In genomic region chr6:33717857-33718552, GRCh38 we compare ENCODE assay signal across 16 cellular contexts. TPM values are rescaled to one million over a fixed set of nuclear protein-coding genes. Genes with fewer than 3 reads are reported as not detected.
DNase-seq lines count a peak whose midpoint lies in the region; ATAC-seq, FAIRE-seq and TF ChIP-seq lines count a peak whose summit lies in the region.
"Had no signal": no experiment of that assay in that cellular context is flagged by ENCODE, and none has a peak within 500 bp of the region (broad histone marks: within the 10 kb centered on the region; RNA-seq: fewer than 3 reads in every experiment).

No MANE protein-coding gene starts in this region.

- 43 to 58% (median 46%) methylated on average over 9 of the region's 9 CpGs for WGBS in heart left ventricle, 4 donors
- WGBS in prostate gland, result 8% methylated on average over 9 of the region's 9 CpGs

- ATAC-seq in heart left ventricle (peak in 2 of 4 donors; percentile 5 to 24), HG03045 (IDR thresholded peaks at IDR 0.05; ENCODE audit: unreplicated experiment) (no peak), HG03571 (IDR thresholded peaks at IDR 0.05; ENCODE audit: unreplicated experiment) (no peak)
- ATAC-seq: A549 had no signal

- H3K27me3 ChIP-seq in heart left ventricle (peaks cover 0 to 5% (median 0%) of the 10 kb centered on the region in 9 donors), prostate gland (replicated peaks; ENCODE audit: insufficient read depth) (no peaks in the 10 kb centered on the region), vagina (no peaks in the 10 kb centered on the region)
- H3K27me3 ChIP-seq: dorsolateral prefrontal cortex had no signal

- H3K36me3 ChIP-seq in heart left ventricle, result peaks cover 0 to 20% (median 0%) of the 10 kb centered on the region in 9 donors
- no peaks in the 10 kb centered on the region for H3K36me3 ChIP-seq in prostate gland
- H3K36me3 ChIP-seq in vagina, result no peaks in the 10 kb centered on the region

- H3K4me1 ChIP-seq in heart left ventricle (peaks cover 0 to 26% (median 6%) of the 10 kb centered on the region in 12 donors), prostate gland (replicated peaks) (peaks cover 19% of the 10 kb centered on the region), vagina (peaks cover 27% of the 10 kb centered on the region)
- H3K4me1 ChIP-seq: A549 had no signal

- intact Hi-C loops in heart left ventricle (cut with DNase I), result loop anchor here in 2 of 10 donors (10.0 kb wide), 2 partner anchors 47 to 437 kb away; no protein-coding TSS in a partner anchor
- intact Hi-C loops in prostate gland (cut with DNase I), result no loop called here
- intact Hi-C loops in vagina (cut with DNase I), result no loop called here

- DNase-seq in NCI-H2196 (lab: John Stamatoyannopoulos, UW; ENCODE audit: unreplicated experiment) (peak; percentile 28), NCI-H2196 treated with DMSO at 0.1 percent for 48 hours (lab: John Stamatoyannopoulos, UW; ENCODE audit: unreplicated experiment) (no peak), heart left ventricle (no peak), prostate gland (ENCODE audit: low spot score) (peak; percentile 61), vagina (ENCODE audit: extremely low spot score in 2 of 2) (no peak), RCC 7860 (ENCODE audit: low spot score) (no peak)
- DNase-seq: activated CD4-positive, alpha-beta memory T cell treated with anti-CD3 and anti-CD28 coated beads for 36 hours; dorsolateral prefrontal cortex; GOT3; KG1; NCI-H1694 treated with DMSO at 0.1 percent for 48 hours; RPMI8226; stimulated activated CD4-positive, alpha-beta T cell treated with anti-CD3 and anti-CD28 coated beads, Interleukin-4, amount 100 ng/mL, for 1 hour had no signal

- no peak for TF ChIP-seq CTCF in heart left ventricle (IDR thresholded peaks at IDR 0.05)
- no peak for TF ChIP-seq CTCF in prostate gland (IDR thresholded peaks at IDR 0.05)
- no peak for TF ChIP-seq CTCF in vagina (IDR thresholded peaks at IDR 0.05)

- H3K4me3 ChIP-seq in heart left ventricle, result no peak overlapping the region
- H3K4me3 ChIP-seq in prostate gland, result no peak overlapping the region
- no peak overlapping the region for H3K4me3 ChIP-seq in vagina
- H3K4me3 ChIP-seq: A549, dorsolateral prefrontal cortex had no signal

- peak overlapping the region in 8 of 12 donors; percentile 21 to 77 (median 39) for H3K27ac ChIP-seq in heart left ventricle
- H3K27ac ChIP-seq in prostate gland, result peak overlapping the region; percentile 69 to 76
- H3K27ac ChIP-seq in vagina, result peak overlapping the region; percentile 63
- H3K27ac ChIP-seq: A549 had no signal

- H3K9me3 ChIP-seq in heart left ventricle (no peaks in the 10 kb centered on the region), prostate gland (no peaks in the 10 kb centered on the region), vagina (no peaks in the 10 kb centered on the region)
- H3K9me3 ChIP-seq: A549 had no signal

- no peak for FAIRE-seq in RCC 7860 (lab: Jason Lieb, UNC)
- FAIRE-seq: A549 had no signal

- TF ChIP-seq POLR2A in heart left ventricle (IDR thresholded peaks at IDR 0.05), result no peak
- TF ChIP-seq POLR2A in prostate gland (IDR thresholded peaks at IDR 0.05), result no peak
- TF ChIP-seq POLR2A in vagina (IDR thresholded peaks at IDR 0.05), result no peak

RNA-seq across cellular contexts. Expression of gene UQCC2, which starts 6.5 kb away (rescaled TPM):
- total RNA-seq in heart left ventricle (100 to 1,000 TPM in 8 of 9 donors, 10 to 100 TPM in 1; 88.5 to 298 (median 195) TPM), prostate gland (10 to 100 TPM; 24.5 to 25.7 TPM), vagina (16.2 TPM)
- polyA plus RNA-seq in heart left ventricle, result 100 to 1,000 TPM; 123 to 496 TPM

RNA-seq across cellular contexts. Expression of gene IP6K3, which starts 28.7 kb away (rescaled TPM):
- 10 to 100 TPM; 11.7 to 72.4 (median 30.8) TPM for total RNA-seq in heart left ventricle
- 10 to 100 TPM; 16.9 to 59.2 TPM for polyA plus RNA-seq in heart left ventricle
- total RNA-seq in prostate gland, result 1 to 10 TPM; 2.5 to 3.1 TPM
- 1.5 TPM for total RNA-seq in vagina
- total RNA-seq: activated CD4-positive, alpha-beta memory T cell treated with anti-CD3 and anti-CD28 coated beads for 36 hours had no signal

Comparison
In these comparisons a context has a peak if more than half of its experiments do, and no peak if none do; other contexts are left out.
1. DNase-seq: peak in NCI-H2196 (single experiment) and prostate gland (single experiment); none in NCI-H2196 treated with DMSO at 0.1 percent for 48 hours (single experiment), heart left ventricle (0 of 5), vagina (0 of 2) and RCC 7860 (single experiment).
2. Peak in every context shown above with its lines, with median percentiles within 50 percentile points of each other: H3K27ac ChIP-seq.